Comparison of ENCODE assay signal across 20 cellular contexts in the genomic region with DNA sequence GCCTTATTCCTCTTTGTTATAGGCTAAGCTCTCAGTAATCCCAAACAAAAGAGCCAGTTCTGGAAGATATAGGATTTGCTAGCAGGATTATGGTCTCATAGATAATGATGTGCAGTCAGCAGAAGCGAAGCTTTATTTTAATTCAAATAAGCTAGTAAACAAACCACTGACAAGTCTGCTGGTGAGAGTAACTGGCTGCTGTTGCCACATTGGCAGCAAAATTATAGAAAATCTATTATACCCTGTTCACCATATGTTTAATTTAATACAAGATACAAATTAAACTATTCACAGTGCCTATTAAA. TPM values are rescaled to one million over a fixed set of nuclear protein-coding genes. Genes with fewer than 3 reads are reported as not detected.
"Had no signal": no experiment of that assay in that cellular context is flagged by ENCODE, and none has a peak within 500 bp of the region (broad histone marks: within the 10 kb centered on the region; RNA-seq: fewer than 3 reads in every experiment).

No MANE protein-coding gene starts in this region.

- DNase-seq: effector memory CD8-positive, alpha-beta T cell; gastrocnemius medialis; immature natural killer cell; left cardiac atrium; left ventricle myocardium inferior; lower lobe of right lung; mesenchymal stem cell; midbrain; right lobe of liver; stimulated activated CD4-positive, alpha-beta T cell treated with anti-CD3 and anti-CD28 coated beads, Interleukin-4, amount 100 ng/mL, for 1 hour; trophoblast cell had no signal

- H3K27ac Mint-ChIP-seq: effector memory CD8-positive, alpha-beta T cell; immature natural killer cell; nephron; stimulated activated memory B cell treated with anti-CD40 and anti-IgM and Interleukin-4, amounts not matched to agents 10 μg/mL and 1 μg/mL and 100 μg/mL, for 72 hours; stimulated activated naive CD8-positive, alpha-beta T cell treated with anti-CD3 and anti-CD28 coated beads, Interleukin-15, Interleukin-2, amounts not matched to agents 100 ng/mL and 50 ng/mL, for 24 hours had no signal

- H3K4me3 Mint-ChIP-seq: effector memory CD8-positive, alpha-beta T cell; immature natural killer cell; nephron; stimulated activated memory B cell treated with anti-CD40 and anti-IgM and Interleukin-4, amounts not matched to agents 10 μg/mL and 1 μg/mL and 100 μg/mL, for 72 hours; stimulated activated naive CD8-positive, alpha-beta T cell treated with anti-CD3 and anti-CD28 coated beads, Interleukin-15, Interleukin-2, amounts not matched to agents 100 ng/mL and 50 ng/mL, for 24 hours had no signal

- H3K36me3 Mint-ChIP-seq: stimulated activated memory B cell treated with anti-CD40 and anti-IgM and Interleukin-4, amounts not matched to agents 10 μg/mL and 1 μg/mL and 100 μg/mL, for 72 hours had no signal

- H3K4me1 Mint-ChIP-seq: immature natural killer cell, nephron had no signal

- H3K27ac ChIP-seq: epithelial cell of prostate, esophagus muscularis mucosa, gastrocnemius medialis, left ventricle myocardium inferior, lower lobe of right lung, parathyroid adenoma, prostate gland, right lobe of liver had no signal

- H3K9me3 Mint-ChIP-seq: nephron; stimulated activated memory B cell treated with anti-CD40 and anti-IgM and Interleukin-4, amounts not matched to agents 10 μg/mL and 1 μg/mL and 100 μg/mL, for 72 hours; stimulated activated naive CD8-positive, alpha-beta T cell treated with anti-CD3 and anti-CD28 coated beads, Interleukin-15, Interleukin-2, amounts not matched to agents 100 ng/mL and 50 ng/mL, for 24 hours had no signal

- ATAC-seq: effector memory CD8-positive, alpha-beta T cell; gastrocnemius medialis; left cardiac atrium; lower lobe of right lung; right lobe of liver; stimulated activated memory B cell treated with anti-CD40 and anti-IgM and Interleukin-4, amounts not matched to agents 10 μg/mL and 1 μg/mL and 100 μg/mL, for 72 hours had no signal

RNA-seq across cellular contexts. Expression of gene SOX2, which starts 18.9 kb away (rescaled TPM):
- total RNA-seq: fibroblast of villous mesenchyme, omental fat pad, right lobe of liver had no signal
